11 cellular contexts compared by ENCODE assay signal in the genomic region with DNA sequence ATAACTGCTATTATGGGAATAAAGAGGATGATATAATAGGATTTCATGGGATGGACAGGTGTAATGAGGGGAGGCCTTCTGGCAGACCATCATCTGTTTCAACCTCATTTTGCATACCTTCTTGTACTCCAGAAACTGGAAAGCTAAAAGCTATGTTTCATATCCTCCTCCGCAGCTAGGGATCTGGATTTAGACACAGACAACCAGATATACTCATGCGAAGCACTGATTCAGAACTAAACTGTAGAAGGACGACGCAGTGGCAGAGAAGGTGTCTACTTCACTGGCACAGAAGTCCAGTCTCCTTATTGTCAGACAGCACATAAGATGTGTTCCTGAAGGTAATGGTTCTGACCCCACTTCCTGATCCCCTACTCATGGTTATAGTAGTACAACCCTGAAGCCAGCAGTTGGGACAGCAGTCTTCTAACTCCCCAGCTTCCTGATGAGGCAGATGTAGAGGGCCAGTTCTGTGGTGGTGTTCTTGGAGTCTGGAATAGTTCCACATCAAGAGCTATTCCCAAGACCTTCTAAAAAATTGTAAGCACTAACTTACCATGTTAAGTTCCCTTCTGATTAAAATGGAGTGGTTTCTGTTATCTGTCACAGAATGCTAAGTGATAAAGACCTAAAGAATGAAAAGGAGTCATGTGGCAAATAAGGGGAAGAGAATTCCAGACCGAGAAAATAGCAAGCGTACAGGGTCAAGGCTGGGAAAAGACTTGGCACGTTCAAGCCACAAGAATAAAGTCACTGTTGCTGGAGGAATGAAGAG.
DNase-seq lines count a peak whose midpoint lies in the region; ATAC-seq and TF ChIP-seq lines count a peak whose summit lies in the region.
"Had no signal": no experiment of that assay in that cellular context is flagged by ENCODE, and none has a peak within 500 bp of the region (broad histone marks: within the 10 kb centered on the region; RNA-seq: fewer than 3 reads in every experiment).

No MANE protein-coding gene starts in this region.

- no peak for TF ChIP-seq POLR2A in adrenal gland (IDR thresholded peaks at IDR 0.05)
- TF ChIP-seq POLR2A in uterus (IDR thresholded peaks at IDR 0.05), result no peak

- H3K4me3 ChIP-seq in adrenal gland (no peak overlapping the region), SJCRH30 (no peak overlapping the region), uterus (no peak overlapping the region)
- H3K4me3 ChIP-seq: esophagus muscularis mucosa had no signal

- no peak for TF ChIP-seq CTCF in adrenal gland (IDR thresholded peaks at IDR 0.05)
- TF ChIP-seq CTCF in uterus (IDR thresholded peaks at IDR 0.05), result no peak

- intact Hi-C loops in adrenal gland (cut with DNase I), result no loop called here
- intact Hi-C loops in uterus (cut with DNase I; ENCODE audit: low total_unique reads), result no loop called here

- H3K9me3 ChIP-seq in adrenal gland (replicated peaks in 1 of 3) (no peaks in the 10 kb centered on the region), SJCRH30 (replicated peaks) (no peaks in the 10 kb centered on the region), uterus (no peaks in the 10 kb centered on the region)
- H3K9me3 ChIP-seq: esophagus muscularis mucosa had no signal

- H3K4me1 ChIP-seq in adrenal gland (replicated peaks in 1 of 2) (peaks cover 0 to 10% of the 10 kb centered on the region in 2 donors), SJCRH30 (peaks cover 40% of the 10 kb centered on the region), uterus (no peaks in the 10 kb centered on the region)
- H3K4me1 ChIP-seq: esophagus muscularis mucosa, parathyroid adenoma had no signal

- DNase-seq in NCI-H69 (lab: John Stamatoyannopoulos, UW) (peak; percentile 27), myocyte (ENCODE audit: low read depth) (peak; percentile 28), adrenal gland (no peak), SJCRH30 (no peak), uterus (no peak), NCI-H187 (lab: John Stamatoyannopoulos, UW) (no peak)
- DNase-seq: activated T-cell treated with anti-CD3 and anti-CD28 coated beads, Interleukin-2, amount 50 U/mL, for 4 hours had no signal

- H3K27ac ChIP-seq in adrenal gland, result no peak overlapping the region
- no peak overlapping the region; the same call in 1 of the 2 replicates for H3K27ac ChIP-seq in SJCRH30
- no peak overlapping the region for H3K27ac ChIP-seq in uterus
- H3K27ac ChIP-seq: esophagus muscularis mucosa, parathyroid adenoma had no signal

- peak; percentile 44 for ATAC-seq in GM18909 (IDR thresholded peaks at IDR 0.05; ENCODE audit: poor library complexity, unreplicated experiment)
- ATAC-seq in HG02759 (IDR thresholded peaks at IDR 0.05; ENCODE audit: unreplicated experiment), result peak; percentile 58
- ATAC-seq: activated T-cell treated with anti-CD3 and anti-CD28 coated beads, Interleukin-2, amount 50 U/mL, for 4 hours had no signal

- H3K27me3 ChIP-seq in adrenal gland (no peaks in the 10 kb centered on the region), SJCRH30 (no peaks in the 10 kb centered on the region), uterus (no peaks in the 10 kb centered on the region)
- H3K27me3 ChIP-seq: esophagus muscularis mucosa had no signal

- H3K36me3 ChIP-seq in adrenal gland (replicated peaks in 1 of 2) (no peaks in the 10 kb centered on the region), SJCRH30 (no peaks in the 10 kb centered on the region), uterus (no peaks in the 10 kb centered on the region)
- H3K36me3 ChIP-seq: esophagus muscularis mucosa had no signal

- whole genome bisulfite sequencing in adrenal gland, 4 donors, result 61 to 74% (median 69%) methylated on average over 7 of the region's 7 CpGs

Comparison
In these comparisons a context has a peak if more than half of its experiments do, and no peak if none do; other contexts are left out.
1. DNase-seq: peak in NCI-H69 (single experiment) and myocyte (single experiment); none in adrenal gland (0 of 7), SJCRH30 (0 of 2), uterus (0 of 2) and NCI-H187 (0 of 2).